Comparison of ENCODE assay signal across 8 cellular contexts in genomic region chr10:131982185-131982756, GRCh38. TPM values are rescaled to one million over a fixed set of nuclear protein-coding genes. Genes with fewer than 3 reads are reported as not detected.
DNase-seq lines count a peak whose midpoint lies in the region; ATAC-seq and TF ChIP-seq lines count a peak whose summit lies in the region.

No MANE protein-coding gene starts in this region.

- peak overlapping the region in 10 of 12 donors; percentile 34 to 80 (median 61) for H3K27ac ChIP-seq in heart left ventricle
- H3K27ac ChIP-seq in layer of hippocampus (ENCODE audit: low read depth, low read length), result peak overlapping the region; percentile 46
- H3K27ac ChIP-seq in upper lobe of left lung, result peak overlapping the region in 3 of 4 donors; percentile 29 to 91 (median 77)

- H3K4me3 ChIP-seq in heart left ventricle, result peak overlapping the region; percentile 61 to 98 (median 88)
- H3K4me3 ChIP-seq in upper lobe of left lung, result peak overlapping the region; percentile 79 to 94 (median 88)

- peak overlapping the region; percentile 72 for H3K4me3 Mint-ChIP-seq in activated T-helper 1 cell treated with anti-CD3 and anti-CD28 coated beads, Interleukin-12 subunit alpha, Interleukin-12 subunit beta, Interleukin-2, Interleukin-4 antibody, amounts not matched to agents 30 ng/mL and 10 ng/mL and 1 ng/mL, durations not matched to agents 14 hours and 24 hours and 36 hours

- TF ChIP-seq CTCF in heart left ventricle (IDR thresholded peaks at IDR 0.05) (no peak), upper lobe of left lung (IDR thresholded peaks at IDR 0.05) (no peak)

- TF ChIP-seq POLR2A in heart left ventricle (IDR thresholded peaks at IDR 0.05) (no peak), upper lobe of left lung (IDR thresholded peaks at IDR 0.05) (peak in 1 of 4 donors; percentile 42)

- ATAC-seq in heart left ventricle (peak in 1 of 4 donors; percentile 2), left ventricle myocardium superior (no peak), HG02981 (IDR thresholded peaks at IDR 0.05; ENCODE audit: unreplicated experiment) (peak; percentile 14), upper lobe of left lung (ENCODE audit: low FRiP score in 2 of 2) (peak in 1 of 2 donors; percentile 3)

- peaks cover 29% of the 10 kb centered on the region for H3K4me1 Mint-ChIP-seq in activated T-helper 1 cell treated with anti-CD3 and anti-CD28 coated beads, Interleukin-12 subunit alpha, Interleukin-12 subunit beta, Interleukin-2, Interleukin-4 antibody, amounts not matched to agents 30 ng/mL and 10 ng/mL and 1 ng/mL, durations not matched to agents 14 hours and 24 hours and 36 hours (ENCODE audit: low read depth)

- H3K36me3 Mint-ChIP-seq in activated T-helper 1 cell treated with anti-CD3 and anti-CD28 coated beads, Interleukin-12 subunit alpha, Interleukin-12 subunit beta, Interleukin-2, Interleukin-4 antibody, amounts not matched to agents 30 ng/mL and 10 ng/mL and 1 ng/mL, durations not matched to agents 14 hours and 24 hours and 36 hours (ENCODE audit: low read depth), result peaks cover 2% of the 10 kb centered on the region

- H3K36me3 ChIP-seq in heart left ventricle (no peaks in the 10 kb centered on the region), upper lobe of left lung (no peaks in the 10 kb centered on the region)

- H3K4me1 ChIP-seq in heart left ventricle (peaks cover 0 to 45% (median 28%) of the 10 kb centered on the region in 12 donors), upper lobe of left lung (peaks cover 9 to 36% (median 25%) of the 10 kb centered on the region in 4 donors)

- WGBS in heart left ventricle, 4 donors, result 2 to 9% (median 5%) methylated on average over 9 to 83 of the region's 83 CpGs
- 0% methylated on average over 2 of the region's 83 CpGs; no CpG with 5 or more reads in 1 of the 2 donors for WGBS in upper lobe of left lung, 2 donors

- H3K9me3 ChIP-seq in heart left ventricle (no peaks in the 10 kb centered on the region), upper lobe of left lung (no peaks in the 10 kb centered on the region)

- no peak for DNase-seq in heart left ventricle
- DNase-seq in left ventricle myocardium superior, result no peak
- no peak for DNase-seq in activated T-helper 1 cell treated with anti-CD3 and anti-CD28 coated beads, Interleukin-12 subunit alpha, Interleukin-12 subunit beta, Interleukin-2, Interleukin-4 antibody, amounts not matched to agents 30 ng/mL and 10 ng/mL and 1 ng/mL, durations not matched to agents 14 hours and 24 hours and 36 hours (ENCODE audit: low spot score)
- DNase-seq in upper lobe of left lung, result no peak
- DNase-seq in NCI-H1694 treated with DMSO at 0.1 percent for 48 hours (lab: John Stamatoyannopoulos, UW), result no peak
- DNase-seq in NK-92 treated with Interleukin-12 subunit alpha and Interleukin-12 subunit beta, amount 100 ng/mL, for 24 hours (lab: John Stamatoyannopoulos, UW), result no peak

- H3K27me3 ChIP-seq in heart left ventricle, result peaks cover 0 to 9% (median 0%) of the 10 kb centered on the region in 9 donors
- H3K27me3 ChIP-seq in layer of hippocampus (ENCODE audit: control insufficient read depth, insufficient read depth, low read length), result no peaks in the 10 kb centered on the region
- H3K27me3 ChIP-seq in upper lobe of left lung, result no peaks in the 10 kb centered on the region

- H3K27me3 Mint-ChIP-seq in activated T-helper 1 cell treated with anti-CD3 and anti-CD28 coated beads, Interleukin-12 subunit alpha, Interleukin-12 subunit beta, Interleukin-2, Interleukin-4 antibody, amounts not matched to agents 30 ng/mL and 10 ng/mL and 1 ng/mL, durations not matched to agents 14 hours and 24 hours and 36 hours (ENCODE audit: insufficient read depth), result peaks cover 29% of the 10 kb centered on the region

- no peak overlapping the region for H3K27ac Mint-ChIP-seq in activated T-helper 1 cell treated with anti-CD3 and anti-CD28 coated beads, Interleukin-12 subunit alpha, Interleukin-12 subunit beta, Interleukin-2, Interleukin-4 antibody, amounts not matched to agents 30 ng/mL and 10 ng/mL and 1 ng/mL, durations not matched to agents 14 hours and 24 hours and 36 hours

- no peak for TF ChIP-seq EP300 in upper lobe of left lung (IDR thresholded peaks at IDR 0.05)

- H3K9me3 Mint-ChIP-seq in activated T-helper 1 cell treated with anti-CD3 and anti-CD28 coated beads, Interleukin-12 subunit alpha, Interleukin-12 subunit beta, Interleukin-2, Interleukin-4 antibody, amounts not matched to agents 30 ng/mL and 10 ng/mL and 1 ng/mL, durations not matched to agents 14 hours and 24 hours and 36 hours, result no peaks in the 10 kb centered on the region

- intact Hi-C loops in heart left ventricle (cut with DNase I), result loop anchor here in 3 of 10 donors (5.0 kb wide), 2 partner anchors 40 to 70 kb away; no protein-coding TSS in a partner anchor
- intact Hi-C loops in left ventricle myocardium superior (cut with micrococcal nuclease), result no loop called here
- intact Hi-C loops in activated T-helper 1 cell treated with anti-CD3 and anti-CD28 coated beads, Interleukin-12 subunit alpha, Interleukin-12 subunit beta, Interleukin-2, Interleukin-4 antibody, amounts not matched to agents 30 ng/mL and 10 ng/mL and 1 ng/mL, durations not matched to agents 14 hours and 24 hours and 36 hours (cut with micrococcal nuclease), result loop anchor here (1.0 to 10.0 kb wide), 4 partner anchors 53 to 465 kb away; partner anchors contain the start of gene STK32C

RNA-seq across cellular contexts. Expression of gene BNIP3, which starts 0.5 kb away (rescaled TPM):
- 100 to 1,000 TPM in 8 of 9 donors, 10 to 100 TPM in 1; 97.1 to 711 (median 130) TPM for total RNA-seq in heart left ventricle
- polyA plus RNA-seq in heart left ventricle, result 100 to 1,000 TPM in 1 of 2 donors, 10 to 100 TPM in 1; 48.1 to 119 TPM
- total RNA-seq in left ventricle myocardium superior, result 142 TPM
- total RNA-seq in activated T-helper 1 cell treated with anti-CD3 and anti-CD28 coated beads, Interleukin-12 subunit alpha, Interleukin-12 subunit beta, Interleukin-2, Interleukin-4 antibody, amounts not matched to agents 30 ng/mL and 10 ng/mL and 1 ng/mL, durations not matched to agents 14 hours and 24 hours and 36 hours, result 43.0 and 48.9 TPM in 2 replicates
- 100 to 1,000 TPM in 1 of 6 donors, 10 to 100 TPM in 5; 34.6 to 114 (median 51.9) TPM for total RNA-seq in upper lobe of left lung
